8 cellular contexts compared by ENCODE assay signal in the genomic region with DNA sequence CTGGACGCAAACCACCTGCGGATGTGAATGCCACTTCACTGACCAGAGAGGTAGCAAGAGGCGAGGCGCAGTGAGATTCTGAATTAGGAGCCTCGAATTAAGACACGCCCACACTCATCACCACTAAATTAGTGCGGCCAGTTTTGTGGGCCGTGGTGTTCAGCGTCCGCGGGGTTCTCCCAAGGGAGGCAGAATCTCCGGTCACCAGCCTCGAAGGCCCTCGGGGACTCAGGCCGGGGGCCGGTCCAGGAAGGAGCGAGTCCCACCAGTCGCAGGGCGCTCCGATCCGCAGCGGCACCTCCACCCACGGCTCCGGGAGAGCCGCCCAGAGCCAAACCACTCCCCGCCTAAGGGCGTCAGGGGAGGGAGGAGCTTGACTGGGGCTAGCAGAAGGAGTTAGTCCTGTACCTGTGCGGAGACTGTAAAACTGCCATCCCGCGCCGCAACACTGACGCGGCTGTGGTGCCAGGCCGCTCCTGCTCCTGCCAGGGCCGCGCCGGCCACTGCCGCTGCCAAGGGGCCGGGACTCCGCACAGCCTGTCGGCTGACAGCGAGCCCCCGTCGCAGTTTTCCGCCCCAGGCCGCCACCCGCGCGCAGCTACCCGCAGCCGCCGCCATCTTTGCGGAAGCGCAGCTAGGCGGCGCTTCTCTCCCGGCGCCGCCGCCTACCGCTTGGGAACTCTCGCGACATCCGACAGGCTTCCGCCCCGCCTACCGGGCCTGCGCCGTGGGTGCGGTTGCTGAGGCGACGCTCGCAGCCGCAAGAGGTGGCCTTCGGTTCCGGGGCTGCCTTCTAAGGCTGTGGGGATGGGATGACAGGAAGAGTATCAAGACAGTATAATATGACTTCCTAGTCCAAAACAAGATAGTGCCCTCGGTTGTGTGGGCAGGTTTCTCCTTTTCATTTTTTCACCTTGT.
DNase-seq lines count a peak whose midpoint lies in the region; ATAC-seq and TF ChIP-seq lines count a peak whose summit lies in the region.

MICU2 (minus strand) TSS at position 640 of the 918 bp plus-strand sequence; CDS start at position 618, 22 bp downstream.

- peak; percentile 98 for TF ChIP-seq POLR2A in GM19099 (IDR thresholded peaks at IDR 0.05; ENCODE audit: extremely low read depth, insufficient read length, low read depth)

- peak; percentile 97 for ATAC-seq in HG03432 (IDR thresholded peaks at IDR 0.05; ENCODE audit: unreplicated experiment)

- H3K27ac ChIP-seq in cingulate gyrus (ENCODE audit: low read depth, low read length): peak within 1 kb of the TSS; percentile 87

- DNase-seq in AML-193 (lab: John Stamatoyannopoulos, UW) (peak; percentile 94 to 96), NCI-H524 (lab: John Stamatoyannopoulos, UW) (peak; percentile 93 to 97), kidney glomerular epithelial cell (lab: John Stamatoyannopoulos, UW) (peak; percentile 89)
- DNase-seq in activated CD4-positive, alpha-beta T cell treated with anti-CD3 and anti-CD28 coated beads for 4 hours: peak; percentile 93 to 94
- DNase-seq in stimulated activated CD4-positive, alpha-beta T cell treated with anti-CD3 and anti-CD28 coated beads, Interleukin-1b, Interleukin-23, amount 100 ng/mL, for 1 hour (ENCODE audit: low read depth in 2 of 2): peak; percentile 88 to 94

Comparison
In these comparisons a context has a peak if more than half of its experiments do, and no peak if none do; other contexts are left out.
1. Peak in every context shown above with its lines: DNase-seq, ATAC-seq and H3K27ac ChIP-seq.